In genomic region chr13:43153436-43154082, GRCh38 we compare ENCODE assay signal across 13 cellular contexts.
DNase-seq lines count a peak whose midpoint lies in the region; ATAC-seq and TF ChIP-seq lines count a peak whose summit lies in the region.
"Had no signal": no experiment of that assay in that cellular context is flagged by ENCODE, and none has a peak within 500 bp of the region (broad histone marks: within the 10 kb centered on the region; RNA-seq: fewer than 3 reads in every experiment).

No MANE protein-coding gene starts in this region.

- DNase-seq in Caki2 (ENCODE audit: low read depth) (peak; percentile 73), M059J (ENCODE audit: low read depth) (peak; percentile 95), dedifferentiated amniotic fluid mesenchymal stem cell (ENCODE audit: extremely low spot score) (peak; percentile 92), myocyte (ENCODE audit: low read depth) (peak; percentile 51), A673 (ENCODE audit: low spot score) (no peak), 8988T (no peak), thyroid gland (no peak)
- DNase-seq: activated CD4-positive, alpha-beta T cell treated with anti-CD3 and anti-CD28 coated beads, Interleukin-2, amount 10 ng/mL, durations not matched to agents 7 days and 5 days; CD4-positive, CD25-positive, alpha-beta regulatory T cell; GOT3; NCI-H1436 treated with DMSO at 0.1 percent for 48 hours; NCI-H82 had no signal

- TF ChIP-seq CTCF in A673 (conservative IDR thresholded peaks at IDR 0.05; ENCODE audit: low read depth, low read length): no peak
- no peak for TF ChIP-seq CTCF in thyroid gland (IDR thresholded peaks at IDR 0.05)

- H3K4me3 ChIP-seq in A673 (ENCODE audit: low read depth, low read length, poor library complexity, severe bottlenecking) (no peak overlapping the region), thyroid gland (replicated peaks in 1 of 3) (no peak overlapping the region)

- no peaks in the 10 kb centered on the region for H3K4me1 ChIP-seq in A673 (ENCODE audit: insufficient read depth, low read length, poor library complexity, severe bottlenecking)
- H3K4me1 ChIP-seq in thyroid gland: no peaks in the 10 kb centered on the region

- WGBS in thyroid gland, 2 donors: 90 to 94% methylated on average over 14 of the region's 14 CpGs

- no TSS peak for BruUV-seq in A673 (replicated peaks; lab: Mats Ljungman, UMichigan)

- H3K27me3 ChIP-seq in A673 (replicated peaks; ENCODE audit: insufficient read depth, low read depth, low read length, poor library complexity) (no peaks in the 10 kb centered on the region), thyroid gland (no peaks in the 10 kb centered on the region)

- no peaks in the 10 kb centered on the region for H3K36me3 ChIP-seq in A673 (ENCODE audit: insufficient read depth, low read length, poor library complexity, severe bottlenecking)
- H3K36me3 ChIP-seq in thyroid gland: no peaks in the 10 kb centered on the region

- no peak overlapping the region for H3K27ac ChIP-seq in A673 (ENCODE audit: low read depth, low read length, poor library complexity, severe bottlenecking)
- H3K27ac ChIP-seq in thyroid gland: no peak overlapping the region

- CTCF ChIA-PET in A673 (lab: Charles Lee): no interaction called here

- no peak for TF ChIP-seq POLR2A in thyroid gland (IDR thresholded peaks at IDR 0.05)

- in situ Hi-C loops in Caki2 (cut with HindIII; ENCODE audit: low pct_unique_long_range_greater_than_20kb, low sequenced_read_pairs): no loop called here

- H3K9me3 ChIP-seq in A673 (ENCODE audit: low read depth, low read length, poor library complexity, severe bottlenecking) (no peaks in the 10 kb centered on the region), thyroid gland (no peaks in the 10 kb centered on the region)

- intact Hi-C loops in A673 (cut with micrococcal nuclease; ENCODE audit: unreplicated experiment) (no loop called here), thyroid gland (cut with DNase I) (no loop called here)

- POLR2A ChIA-PET in A673 (lab: Charles Lee; ENCODE audit: low non-redundant PET): no interaction called here

- no peak for ATAC-seq in GM18868 (IDR thresholded peaks at IDR 0.05; ENCODE audit: unreplicated experiment)

Comparison
In these comparisons a context has a peak if more than half of its experiments do, and no peak if none do; other contexts are left out.
1. DNase-seq: peak in Caki2 (single experiment), M059J (single experiment), dedifferentiated amniotic fluid mesenchymal stem cell (single experiment) and myocyte (single experiment); none in A673 (single experiment), 8988T (single experiment) and thyroid gland (0 of 2).